In genomic region chr22:17540481-17540880, GRCh38 we compare ENCODE assay signal across 24 cellular contexts. TPM values are rescaled to one million over a fixed set of nuclear protein-coding genes. Genes with fewer than 3 reads are reported as not detected.
DNase-seq lines count a peak whose midpoint lies in the region; ATAC-seq and TF ChIP-seq lines count a peak whose summit lies in the region.
"Had no signal": no experiment of that assay in that cellular context is flagged by ENCODE, and none has a peak within 500 bp of the region (broad histone marks: within the 10 kb centered on the region; RNA-seq: fewer than 3 reads in every experiment).

No MANE protein-coding gene starts in this region.

- H3K9ac ChIP-seq in neural progenitor cell: no peak overlapping the region
- H3K9ac ChIP-seq: BLaER1 had no signal

- H3K4me2 ChIP-seq in neural progenitor cell: no peak overlapping the region
- H3K4me2 ChIP-seq: BLaER1 had no signal

- no peak overlapping the region for H2AFZ ChIP-seq in neural progenitor cell (replicated peaks)

- H3K4me3 Mint-ChIP-seq in HFFc6: no peak overlapping the region
- no peak overlapping the region for H3K4me3 Mint-ChIP-seq in neural progenitor cell
- H3K4me3 Mint-ChIP-seq: activated T-helper 17 cell treated with anti-CD3 and anti-CD28 coated beads, Interleukin-2, amount 50 U/mL, for 72 hours; neural crest cell; stimulated activated naive CD8-positive, alpha-beta T cell treated with anti-CD3 and anti-CD28 coated beads, Interleukin-15, Interleukin-2, amounts not matched to agents 100 ng/mL and 50 ng/mL, for 24 hours; T-cell had no signal

- H3K27ac ChIP-seq in neural progenitor cell (no peak overlapping the region), lower lobe of right lung (no peak overlapping the region)
- H3K27ac ChIP-seq: BLaER1, heart left ventricle, upper lobe of left lung, VCaP had no signal

- TF ChIP-seq CTCF in HFFc6 (IDR thresholded peaks at IDR 0.05) (peak; percentile 36), cardiac fibroblast (IDR thresholded peaks at IDR 0.05; ENCODE audit: low read depth, low read length) (peak; percentile 13), neural progenitor cell (IDR thresholded peaks at IDR 0.05) (peak; percentile 43), lower lobe of right lung (IDR thresholded peaks at IDR 0.05) (no peak)

- H3K9me3 Mint-ChIP-seq in HFFc6 (no peaks in the 10 kb centered on the region), neural progenitor cell (no peaks in the 10 kb centered on the region)
- H3K9me3 Mint-ChIP-seq: activated T-helper 17 cell treated with anti-CD3 and anti-CD28 coated beads, Interleukin-2, amount 50 U/mL, for 72 hours; neural crest cell; stimulated activated naive CD8-positive, alpha-beta T cell treated with anti-CD3 and anti-CD28 coated beads, Interleukin-15, Interleukin-2, amounts not matched to agents 100 ng/mL and 50 ng/mL, for 24 hours; T-cell had no signal

- ATAC-seq in lower lobe of right lung (no peak), GM21723 (IDR thresholded peaks at IDR 0.05; ENCODE audit: unreplicated experiment) (no peak)
- ATAC-seq: activated T-helper 17 cell treated with anti-CD3 and anti-CD28 coated beads, Interleukin-2, amount 50 U/mL, for 72 hours; heart left ventricle; T-cell had no signal

- H3K27me3 ChIP-seq in neural progenitor cell (no peaks in the 10 kb centered on the region), lower lobe of right lung (ENCODE audit: low read depth) (no peaks in the 10 kb centered on the region)
- H3K27me3 ChIP-seq: BLaER1, heart left ventricle, upper lobe of left lung had no signal

- H3K27me3 Mint-ChIP-seq in HFFc6 (ENCODE audit: insufficient read depth) (peaks cover 18% of the 10 kb centered on the region), neural progenitor cell (ENCODE audit: insufficient read depth, low read depth) (peaks cover 7% of the 10 kb centered on the region)
- H3K27me3 Mint-ChIP-seq: activated T-helper 17 cell treated with anti-CD3 and anti-CD28 coated beads, Interleukin-2, amount 50 U/mL, for 72 hours; stimulated activated naive CD8-positive, alpha-beta T cell treated with anti-CD3 and anti-CD28 coated beads, Interleukin-15, Interleukin-2, amounts not matched to agents 100 ng/mL and 50 ng/mL, for 24 hours had no signal

- H3K27ac Mint-ChIP-seq in HFFc6 (no peak overlapping the region), neural progenitor cell (no peak overlapping the region)
- H3K27ac Mint-ChIP-seq: activated T-helper 17 cell treated with anti-CD3 and anti-CD28 coated beads, Interleukin-2, amount 50 U/mL, for 72 hours; stimulated activated naive CD8-positive, alpha-beta T cell treated with anti-CD3 and anti-CD28 coated beads, Interleukin-15, Interleukin-2, amounts not matched to agents 100 ng/mL and 50 ng/mL, for 24 hours; T-cell had no signal

- H3K9me3 ChIP-seq in neural progenitor cell (ENCODE audit: low read depth): no peaks in the 10 kb centered on the region
- no peaks in the 10 kb centered on the region for H3K9me3 ChIP-seq in lower lobe of right lung
- H3K9me3 ChIP-seq: BLaER1, heart left ventricle, upper lobe of left lung had no signal

- H3K79me2 ChIP-seq in neural progenitor cell (ENCODE audit: low read depth): peaks cover 10% of the 10 kb centered on the region

- H3K36me3 Mint-ChIP-seq in HFFc6 (ENCODE audit: low read depth): no peaks in the 10 kb centered on the region
- H3K36me3 Mint-ChIP-seq in neural progenitor cell: peaks cover 29% of the 10 kb centered on the region
- H3K36me3 Mint-ChIP-seq: T-cell had no signal

- peak; percentile 37 for DNase-seq in NCI-H82 (lab: John Stamatoyannopoulos, UW)
- no peak for DNase-seq in NCI-H82 treated with DMSO at 0.1 percent for 48 hours (lab: John Stamatoyannopoulos, UW; ENCODE audit: unreplicated experiment)
- no peak for DNase-seq in HFFc6
- no peak for DNase-seq in cardiac fibroblast (ENCODE audit: low read depth in 2 of 2)
- DNase-seq in neural progenitor cell (ENCODE audit: low spot score): no peak
- no peak for DNase-seq in HuH-7.5 (ENCODE audit: low spot score)
- DNase-seq in lower lobe of right lung: no peak
- DNase-seq: 8988T; central memory CD4-positive, alpha-beta T cell; effector CD8-positive, alpha-beta T cell; heart left ventricle; KG1; midbrain; NCI-H1105; NCI-H2171 treated with DMSO at 0.1 percent for 48 hours; T-cell had no signal

- H3K4me1 Mint-ChIP-seq in HFFc6 (ENCODE audit: low read depth) (no peaks in the 10 kb centered on the region), neural progenitor cell (no peaks in the 10 kb centered on the region)
- H3K4me1 Mint-ChIP-seq: activated T-helper 17 cell treated with anti-CD3 and anti-CD28 coated beads, Interleukin-2, amount 50 U/mL, for 72 hours; T-cell had no signal

- intact Hi-C loops in lower lobe of right lung (cut with DNase I): no loop called here

- H3K36me3 ChIP-seq in neural progenitor cell (peaks cover 29% of the 10 kb centered on the region), lower lobe of right lung (peaks cover 40% of the 10 kb centered on the region)
- H3K36me3 ChIP-seq: BLaER1 had no signal

- no peak overlapping the region for H3K4me3 ChIP-seq in cardiac fibroblast (replicated peaks in 1 of 2; ENCODE audit: low read depth in 2 of 2, low read length in 2 of 2)
- H3K4me3 ChIP-seq in neural progenitor cell: no peak overlapping the region
- no peak overlapping the region for H3K4me3 ChIP-seq in lower lobe of right lung
- H3K4me3 ChIP-seq: BLaER1, heart left ventricle, upper lobe of left lung had no signal

- H3K4me1 ChIP-seq in neural progenitor cell (no peaks in the 10 kb centered on the region), lower lobe of right lung (no peaks in the 10 kb centered on the region)
- H3K4me1 ChIP-seq: BLaER1, heart left ventricle had no signal

- H4K20me1 ChIP-seq in neural progenitor cell (ENCODE audit: low read depth): peaks cover 11% of the 10 kb centered on the region
- H4K20me1 ChIP-seq: BLaER1 had no signal

- peaks cover 25% of the 10 kb centered on the region for H3F3A ChIP-seq in neural progenitor cell (ENCODE audit: low read depth)

RNA-seq across cellular contexts. Expression of gene SLC25A18, which starts 22.8 kb away (rescaled TPM):
- total RNA-seq in HFFc6 (2021; fragmentation: NEBNext Ultra II Directional; extraction: Animal tissue kit (Norgen Biotek cat#: 25700)): not detected
- 0.37 and 0.88 TPM in 2 replicates for total RNA-seq in neural progenitor cell (ENCODE audit: low replicate concordance)
- total RNA-seq in lower lobe of right lung: 0.50 TPM
- total RNA-seq: activated CD8-positive, alpha-beta memory T cell treated with anti-CD3 and anti-CD28 coated beads for 36 hours; activated T-helper 17 cell treated with anti-CD3 and anti-CD28 coated beads, Interleukin-2, amount 50 U/mL, for 72 hours; T-cell had no signal
